ENCODE assay signal across 12 cellular contexts in genomic region chr7:234712-235553, GRCh38. TPM values are rescaled to one million over a fixed set of nuclear protein-coding genes. Genes with fewer than 3 reads are reported as not detected.
DNase-seq lines count a peak whose midpoint lies in the region; TF ChIP-seq lines count a peak whose summit lies in the region.
"Had no signal": no experiment of that assay in that cellular context is flagged by ENCODE, and none has a peak within 500 bp of the region (broad histone marks: within the 10 kb centered on the region; RNA-seq: fewer than 3 reads in every experiment).

No MANE protein-coding gene starts in this region.

- H3K36me3 ChIP-seq in mammary epithelial cell (ENCODE audit: insufficient read depth, low read length) (no peaks in the 10 kb centered on the region), skeletal muscle tissue (ENCODE audit: control insufficient read depth in 3 of 3, insufficient read depth in 3 of 3, low read length in 3 of 3) (peaks cover 0 to 2% (median 2%) of the 10 kb centered on the region in 3 donors)

- H3K4me1 ChIP-seq in mammary epithelial cell (ENCODE audit: insufficient read depth, low read length) (peaks cover 23% of the 10 kb centered on the region), skeletal muscle tissue (ENCODE audit: control insufficient read depth in 3 of 3, insufficient read depth in 3 of 3, low read length in 3 of 3) (peaks cover 50 to 69% (median 61%) of the 10 kb centered on the region in 3 donors)

- H3K4me3 Mint-ChIP-seq in CD14-positive monocyte = no peak overlapping the region
- H3K4me3 Mint-ChIP-seq: memory B cell had no signal

- TF ChIP-seq CTCF in mammary epithelial cell (conservative IDR thresholded peaks at IDR 0.05 in 1 of 2, IDR thresholded peaks at IDR 0.05 in 1 of 2; ENCODE audit: extremely low read depth in 1 of 2, insufficient read depth in 1 of 2, low read depth in 1 of 2, low read length in 2 of 2) = no peak
- no peak for TF ChIP-seq CTCF in GM20000 (IDR thresholded peaks at IDR 0.05; ENCODE audit: extremely low read depth, missing control alignments)
- TF ChIP-seq CTCF in CD14-positive monocyte (IDR thresholded peaks at IDR 0.05) = no peak

- H3K9me3 ChIP-seq in mammary epithelial cell (replicated peaks; ENCODE audit: insufficient read depth, low read length) = no peaks in the 10 kb centered on the region
- no peaks in the 10 kb centered on the region for H3K9me3 ChIP-seq in skeletal muscle tissue (ENCODE audit: control insufficient read depth in 3 of 3, low read length in 3 of 3)

- H3K27me3 Mint-ChIP-seq in CD14-positive monocyte (ENCODE audit: low read depth in 3 of 3) = no peaks in the 10 kb centered on the region

- peak overlapping the region in 2 of 7 donors; percentile 25 to 43 for H3K27ac Mint-ChIP-seq in CD14-positive monocyte
- H3K27ac Mint-ChIP-seq: memory B cell had no signal

- in situ Hi-C loops in mammary epithelial cell (cut with MboI; ENCODE audit: low sequenced_read_pairs in 2 of 2) = no loop called here

- H3K4me1 Mint-ChIP-seq in CD14-positive monocyte = no peaks in the 10 kb centered on the region
- H3K4me1 Mint-ChIP-seq: memory B cell had no signal

- dilution Hi-C loops in mammary epithelial cell (cut with HindIII; ENCODE audit: low sequenced_read_pairs) = no loop called here

- H3K4me2 ChIP-seq in mammary epithelial cell (ENCODE audit: insufficient read depth, low read depth, low read length) = peak overlapping the region; percentile 66
- H3K4me2 ChIP-seq: KMS-11 had no signal

- H3K27me3 ChIP-seq in mammary epithelial cell (ENCODE audit: insufficient read depth, low read length) (no peaks in the 10 kb centered on the region), skeletal muscle tissue (ENCODE audit: control insufficient read depth in 3 of 3, insufficient read depth in 3 of 3, low read length in 3 of 3) (no peaks in the 10 kb centered on the region)

- H2AFZ ChIP-seq in mammary epithelial cell (ENCODE audit: low read depth, low read length) = peak overlapping the region; percentile 57

- H3K27ac ChIP-seq in mammary epithelial cell (ENCODE audit: insufficient read depth, low read depth, low read length) = peak overlapping the region; percentile 41
- peak overlapping the region; percentile 94 for H3K27ac ChIP-seq in skeletal muscle tissue (ENCODE audit: low read depth, low read length)
- H3K27ac ChIP-seq: KMS-11 had no signal

- peak; percentile 59 for DNase-seq in EL
- DNase-seq in mammary epithelial cell = peak; percentile 29
- peak; percentile 24 for DNase-seq in kidney tubule cell (ENCODE audit: low spot score)
- no peak for DNase-seq in GM19238 (ENCODE audit: insufficient read length, low spot score)
- no peak for DNase-seq in NCI-H1417 treated with DMSO at 0.1 percent for 48 hours (lab: John Stamatoyannopoulos, UW)
- no peak for DNase-seq in GM20000 (ENCODE audit: low spot score)
- no peak for DNase-seq in CD14-positive monocyte (ENCODE audit: low spot score)

- peaks cover 0 to 4% (median 0%) of the 10 kb centered on the region in 7 donors for H3K9me3 Mint-ChIP-seq in CD14-positive monocyte
- H3K9me3 Mint-ChIP-seq: memory B cell had no signal

- intact Hi-C loops in mammary epithelial cell (cut with micrococcal nuclease) (no loop called here), CD14-positive monocyte (cut with micrococcal nuclease) (no loop called here)

- peak overlapping the region in 1 of 3 experiments; percentile 22 for H3K4me3 ChIP-seq in mammary epithelial cell (replicated peaks in 1 of 3; ENCODE audit: insufficient read depth in 1 of 3, low read depth in 2 of 3, low read length in 3 of 3)
- H3K4me3 ChIP-seq in skeletal muscle tissue (ENCODE audit: low read length in 3 of 3) = peak overlapping the region; percentile 59 to 77 (median 67)

- BruUV-seq in mammary epithelial cell (replicated peaks; lab: Mats Ljungman, UMichigan) = no TSS peak

- CTCF ChIA-PET in mammary epithelial cell (lab: Charles Lee; ENCODE audit: low non-redundant PET) = no interaction called here

- H3K36me3 Mint-ChIP-seq in CD14-positive monocyte = peaks cover 14 to 20% of the 10 kb centered on the region in 2 donors
- H3K36me3 Mint-ChIP-seq: memory B cell had no signal

- WGBS in mammary epithelial cell (ENCODE audit: low coverage, missing lambda C conversion rate) = 36% methylated on average over 27 of the region's 28 CpGs

- H3K79me2 ChIP-seq in mammary epithelial cell (ENCODE audit: insufficient read depth, low read length) = peaks cover 66% of the 10 kb centered on the region

- H4K20me1 ChIP-seq in mammary epithelial cell (ENCODE audit: insufficient read depth, low read length) = no peaks in the 10 kb centered on the region

- H3K9ac ChIP-seq in mammary epithelial cell (ENCODE audit: insufficient read depth, low read length) = no peak overlapping the region
- H3K9ac ChIP-seq in skeletal muscle tissue (ENCODE audit: low read depth in 1 of 3, low read length in 3 of 3) = peak overlapping the region; percentile 63 to 86 (median 77)
- H3K9ac ChIP-seq: KMS-11 had no signal

RNA-seq across cellular contexts. Expression of gene FAM20C, which starts 42.6 kb away (rescaled TPM):
- total RNA-seq in mammary epithelial cell (10 to 100 TPM; 37.0 to 48.5 TPM), skeletal muscle tissue (14.6 TPM)
- polyA plus RNA-seq in mammary epithelial cell (30.6 TPM), CD14-positive monocyte (1 to 10 TPM; 1.2 to 1.5 TPM)
- 6.7 TPM for polyA minus RNA-seq in mammary epithelial cell
- total RNA-seq: OCI-LY7 had no signal

RNA-seq across cellular contexts. Expression of gene FOXL3, which starts 55.0 kb away (rescaled TPM):
- total RNA-seq in mammary epithelial cell (not detected), skeletal muscle tissue (not detected)
- polyA plus RNA-seq in mammary epithelial cell (not detected), CD14-positive monocyte (not detected)
- polyA minus RNA-seq in mammary epithelial cell = not detected
- total RNA-seq: activated CD8-positive, alpha-beta memory T cell treated with anti-CD3 and anti-CD28 coated beads for 36 hours; OCI-LY7 had no signal

Comparison
In these comparisons a context has a peak if more than half of its experiments do, and no peak if none do; other contexts are left out.
1. DNase-seq: peak in EL (single experiment), mammary epithelial cell (single experiment) and kidney tubule cell (single experiment); none in GM19238 (single experiment), NCI-H1417 treated with DMSO at 0.1 percent for 48 hours (single experiment), GM20000 (single experiment) and CD14-positive monocyte (single experiment).